8 cellular contexts compared by ENCODE assay signal in genomic region chr10:22340362-22341189, GRCh38. TPM values are rescaled to one million over a fixed set of nuclear protein-coding genes. Genes with fewer than 3 reads are reported as not detected.
DNase-seq lines count a peak whose midpoint lies in the region; ATAC-seq and TF ChIP-seq lines count a peak whose summit lies in the region.

No MANE protein-coding gene starts in this region.

- peak overlapping the region; percentile 92 for H3K27ac ChIP-seq in upper lobe of right lung

- H3K27ac Mint-ChIP-seq in CD14-positive monocyte, result peak overlapping the region; percentile 88 to 97 (median 95)

- peak; percentile 53 for TF ChIP-seq POLR2A in GM18951 (IDR thresholded peaks at IDR 0.05; ENCODE audit: extremely low read depth, insufficient read depth, insufficient read length)

- H3K27me3 Mint-ChIP-seq in CD14-positive monocyte (ENCODE audit: low read depth in 3 of 3), result peaks cover 82 to 93% (median 85%) of the 10 kb centered on the region in 3 donors

- intact Hi-C loops in CD14-positive monocyte (cut with micrococcal nuclease), result loop anchor here (10.0 kb wide), 3 partner anchors 94 to 826 kb away; partner anchors contain the start of gene DNAJC1 (in 1 of the 2)
- intact Hi-C loops in upper lobe of right lung (cut with DNase I), result no loop called here

- H3K4me3 Mint-ChIP-seq in CD14-positive monocyte, result peak overlapping the region; percentile 90 to 94

- in situ Hi-C loops in GM18951 (cut with MboI; ENCODE audit: low sequenced_read_pairs, unreplicated experiment), result no loop called here

- peak overlapping the region; percentile 79 for H3K4me3 ChIP-seq in upper lobe of right lung

- peak; percentile 53 for DNase-seq in CD14-positive monocyte (ENCODE audit: low spot score)
- DNase-seq in NCI-H69 (lab: John Stamatoyannopoulos, UW), result peak; percentile 69
- DNase-seq in activated T-cell treated with anti-CD3 and anti-CD28 coated beads, Interleukin-2, amount 50 U/mL, for 48 hours, result peak; percentile 75 to 81
- DNase-seq in fibroblast of gingiva (ENCODE audit: low read depth), result peak; percentile 76
- peak; percentile 88 for DNase-seq in myocyte (ENCODE audit: low read depth)
- DNase-seq in upper lobe of right lung, result peak; percentile 85

- peaks cover 2 to 16% of the 10 kb centered on the region in 2 donors for H3K36me3 Mint-ChIP-seq in CD14-positive monocyte

- peaks cover 42% of the 10 kb centered on the region for H3K4me1 Mint-ChIP-seq in CD14-positive monocyte

- no peak for TF ChIP-seq CTCF in CD14-positive monocyte (IDR thresholded peaks at IDR 0.05)
- TF ChIP-seq CTCF in upper lobe of right lung (IDR thresholded peaks at IDR 0.05), result no peak

- peaks cover 88% of the 10 kb centered on the region for H3K27me3 ChIP-seq in upper lobe of right lung

- H3K36me3 ChIP-seq in upper lobe of right lung, result no peaks in the 10 kb centered on the region

- no peaks in the 10 kb centered on the region for H3K9me3 ChIP-seq in upper lobe of right lung

- H3K4me1 ChIP-seq in upper lobe of right lung, result peaks cover 10% of the 10 kb centered on the region

- peaks cover 2 to 35% (median 26%) of the 10 kb centered on the region in 7 donors for H3K9me3 Mint-ChIP-seq in CD14-positive monocyte

- ATAC-seq in HG03097 (IDR thresholded peaks at IDR 0.05; ENCODE audit: low FRiP score, unreplicated experiment) (peak; percentile 40), upper lobe of right lung (peak; percentile 89)

RNA-seq across cellular contexts. Expression of gene SPAG6, which starts 4.7 kb away (rescaled TPM):
- under 1 TPM in 1 of 2 donors, not detected in 1; 0.11 TPM for polyA plus RNA-seq in CD14-positive monocyte
- total RNA-seq in myocyte (not detected in 2 replicates), upper lobe of right lung (not detected)
- polyA plus RNA-seq in myocyte (2012), result not detected

RNA-seq across cellular contexts. Expression of gene BMI1, which starts 19.7 kb away (rescaled TPM):
- polyA plus RNA-seq in CD14-positive monocyte, result 10 to 100 TPM in 1 of 2 donors, 1 to 10 TPM in 1; 7.5 to 11.0 TPM
- total RNA-seq in myocyte (63.3 and 65.6 TPM in 2 replicates), upper lobe of right lung (50.9 TPM)
- polyA plus RNA-seq in myocyte (2012), result 28.6 TPM

RNA-seq across cellular contexts. Expression of gene COMMD3, which starts 24.4 kb away (rescaled TPM):
- polyA plus RNA-seq in CD14-positive monocyte, result 100 to 1,000 TPM; 138 to 140 TPM
- 50.9 and 96.0 TPM in 2 replicates for total RNA-seq in myocyte
- polyA plus RNA-seq in myocyte (2012), result 57.0 TPM
- total RNA-seq in upper lobe of right lung, result 44.8 TPM

Comparison
In these comparisons a context has a peak if more than half of its experiments do, and no peak if none do; other contexts are left out.
1. Peak in every context shown above with its lines: DNase-seq, ATAC-seq, H3K4me3 ChIP-seq and H3K27ac ChIP-seq.